Comparison of ENCODE assay signal across 15 cellular contexts in the genomic region with DNA sequence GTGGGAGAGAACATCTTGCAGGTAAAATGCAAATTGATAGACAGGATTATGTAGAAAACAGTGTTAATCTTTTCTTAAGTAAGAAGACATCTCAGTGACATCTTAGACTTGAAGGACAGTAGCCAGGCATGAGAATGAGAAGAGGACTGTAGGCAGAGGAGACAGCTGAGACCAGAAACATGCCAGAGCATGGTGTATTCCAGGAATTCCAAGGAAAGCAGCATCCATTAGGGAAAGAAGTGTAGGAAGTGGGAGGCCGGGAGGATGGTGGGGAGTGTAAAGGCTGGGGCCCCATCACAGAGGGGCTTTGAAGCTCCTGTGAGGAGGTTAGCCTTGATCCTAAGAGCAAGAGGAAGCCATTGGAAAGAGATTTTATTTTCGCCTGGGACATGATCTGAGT.
DNase-seq lines count a peak whose midpoint lies in the region; ATAC-seq and TF ChIP-seq lines count a peak whose summit lies in the region.
"Had no signal": no experiment of that assay in that cellular context is flagged by ENCODE, and none has a peak within 500 bp of the region (broad histone marks: within the 10 kb centered on the region; RNA-seq: fewer than 3 reads in every experiment).

No MANE protein-coding gene starts in this region.

- H3K9me3 Mint-ChIP-seq in activated T-cell treated with anti-CD3 and anti-CD28 coated beads, Interleukin-2, amount 50 U/mL, for 24 hours = no peaks in the 10 kb centered on the region
- no peaks in the 10 kb centered on the region for H3K9me3 Mint-ChIP-seq in activated T-cell treated with anti-CD3 and anti-CD28 coated beads, Interleukin-2, amount 50 U/mL, for 72 hours
- no peaks in the 10 kb centered on the region for H3K9me3 Mint-ChIP-seq in endodermal cell
- no peaks in the 10 kb centered on the region for H3K9me3 Mint-ChIP-seq in stimulated activated memory B cell treated with anti-CD40 and anti-IgM and Interleukin-4, amounts not matched to agents 10 μg/mL and 1 μg/mL and 100 μg/mL, for 72 hours

- no TSS peak for BruUV-seq in PC-9 (replicated peaks; lab: Mats Ljungman, UMichigan)

- H2AFZ ChIP-seq in PC-9 = no peak overlapping the region

- H3K4me3 ChIP-seq in endodermal cell (ENCODE audit: low read length) (no peak overlapping the region), PC-9 (no peak overlapping the region)

- no peak for ATAC-seq in activated T-cell treated with anti-CD3 and anti-CD28 coated beads, Interleukin-2, amount 50 U/mL, for 72 hours (replicated peaks in 1 of 2)
- ATAC-seq in T-helper 17 cell = no peak
- ATAC-seq in stimulated activated memory B cell treated with anti-CD40 and anti-IgM and Interleukin-4, amounts not matched to agents 10 μg/mL and 1 μg/mL and 100 μg/mL, for 72 hours = no peak
- no peak for ATAC-seq in HG03469 (IDR thresholded peaks at IDR 0.05; ENCODE audit: unreplicated experiment)
- no peak for ATAC-seq in activated CD4-positive, CD25-positive, alpha-beta regulatory T cell treated with anti-CD3 and anti-CD28 coated beads, Interleukin-2, amount 50 U/mL, for 24 hours
- ATAC-seq: HCT116, PC-3 had no signal

- no peak overlapping the region for H3K4me2 ChIP-seq in PC-9

- 83 to 91% methylated on average over 2 of the region's 2 CpGs for WGBS in endodermal cell (ENCODE audit: insufficient coverage in 1 of 2, insufficient read length in 1 of 2), 2 experiments

- H3K4me3 Mint-ChIP-seq in activated T-cell treated with anti-CD3 and anti-CD28 coated beads, Interleukin-2, amount 50 U/mL, for 24 hours = no peak overlapping the region
- H3K4me3 Mint-ChIP-seq in activated T-cell treated with anti-CD3 and anti-CD28 coated beads, Interleukin-2, amount 50 U/mL, for 72 hours = no peak overlapping the region
- H3K4me3 Mint-ChIP-seq in T-helper 17 cell = no peak overlapping the region
- H3K4me3 Mint-ChIP-seq in endodermal cell = no peak overlapping the region
- H3K4me3 Mint-ChIP-seq in stimulated activated memory B cell treated with anti-CD40 and anti-IgM and Interleukin-4, amounts not matched to agents 10 μg/mL and 1 μg/mL and 100 μg/mL, for 72 hours = no peak overlapping the region

- TF ChIP-seq CTCF in endodermal cell (conservative IDR thresholded peaks at IDR 0.05) = no peak
- no peak for TF ChIP-seq CTCF in PC-9 (conservative IDR thresholded peaks at IDR 0.05)

- peaks cover 6% of the 10 kb centered on the region; the same call in 1 of the 2 replicates for H4K20me1 ChIP-seq in PC-9 (ENCODE audit: insufficient read depth)

- H3K79me2 ChIP-seq in PC-9 (ENCODE audit: low read depth) = no peaks in the 10 kb centered on the region; the same call in 1 of the 2 replicates

- CTCF ChIA-PET in PC-9 (lab: Charles Lee) = no interaction called here

- H3K4me1 ChIP-seq in endodermal cell (ENCODE audit: control insufficient read depth, insufficient read depth, low read length) = no peaks in the 10 kb centered on the region
- no peaks in the 10 kb centered on the region for H3K4me1 ChIP-seq in PC-9 (replicated peaks; ENCODE audit: insufficient read depth)

- DNase-seq in activated T-cell treated with anti-CD3 and anti-CD28 coated beads, Interleukin-2, amount 50 U/mL, for 24 hours = no peak
- no peak for DNase-seq in activated T-cell treated with anti-CD3 and anti-CD28 coated beads, Interleukin-2, amount 50 U/mL, for 72 hours
- DNase-seq in T-helper 17 cell = no peak
- DNase-seq in endodermal cell = peak; percentile 45
- no peak for DNase-seq in PC-9
- DNase-seq: KBM-7, NCI-H1048, NCI-H146, NCI-H748 treated with DMSO at 0.1 percent for 48 hours, PC-3 had no signal

- peak overlapping the region; percentile 1 for H3K27ac Mint-ChIP-seq in activated T-cell treated with anti-CD3 and anti-CD28 coated beads, Interleukin-2, amount 50 U/mL, for 24 hours
- no peak overlapping the region for H3K27ac Mint-ChIP-seq in activated T-cell treated with anti-CD3 and anti-CD28 coated beads, Interleukin-2, amount 50 U/mL, for 72 hours
- peak overlapping the region; percentile 0 for H3K27ac Mint-ChIP-seq in T-helper 17 cell
- H3K27ac Mint-ChIP-seq in endodermal cell = no peak overlapping the region
- peak overlapping the region; percentile 7 for H3K27ac Mint-ChIP-seq in stimulated activated memory B cell treated with anti-CD40 and anti-IgM and Interleukin-4, amounts not matched to agents 10 μg/mL and 1 μg/mL and 100 μg/mL, for 72 hours

- intact Hi-C loops in PC-9 (cut with micrococcal nuclease; ENCODE audit: unreplicated experiment) = no loop called here

- no peaks in the 10 kb centered on the region for H3K9me2 ChIP-seq in PC-9 (ENCODE audit: insufficient read depth)

- no peaks in the 10 kb centered on the region for H3K36me3 ChIP-seq in endodermal cell (ENCODE audit: control insufficient read depth, insufficient read depth, low read length)
- H3K36me3 ChIP-seq in PC-9 (ENCODE audit: low read depth) = no peaks in the 10 kb centered on the region

- H3K27me3 Mint-ChIP-seq in activated T-cell treated with anti-CD3 and anti-CD28 coated beads, Interleukin-2, amount 50 U/mL, for 24 hours = no peaks in the 10 kb centered on the region
- H3K27me3 Mint-ChIP-seq in activated T-cell treated with anti-CD3 and anti-CD28 coated beads, Interleukin-2, amount 50 U/mL, for 72 hours (ENCODE audit: low read depth) = no peaks in the 10 kb centered on the region
- no peaks in the 10 kb centered on the region for H3K27me3 Mint-ChIP-seq in T-helper 17 cell
- no peaks in the 10 kb centered on the region for H3K27me3 Mint-ChIP-seq in endodermal cell (ENCODE audit: insufficient read depth)
- no peaks in the 10 kb centered on the region for H3K27me3 Mint-ChIP-seq in stimulated activated memory B cell treated with anti-CD40 and anti-IgM and Interleukin-4, amounts not matched to agents 10 μg/mL and 1 μg/mL and 100 μg/mL, for 72 hours

- H3K27ac ChIP-seq in endodermal cell (ENCODE audit: low read depth, low read length) (no peak overlapping the region), PC-9 (no peak overlapping the region)
- H3K27ac ChIP-seq: 22Rv1 had no signal

- H3K9ac ChIP-seq in endodermal cell (ENCODE audit: extremely low read depth, low read length, poor library complexity, severe bottlenecking) = no peak overlapping the region

- H3F3A ChIP-seq in PC-9 (ENCODE audit: insufficient read depth, low read depth) = no peaks in the 10 kb centered on the region

- no peaks in the 10 kb centered on the region for H3K9me3 ChIP-seq in T-helper 17 cell (ENCODE audit: control insufficient read depth, low read length, poor library complexity, severe bottlenecking)
- H3K9me3 ChIP-seq in endodermal cell (ENCODE audit: control insufficient read depth, low read length) = no peaks in the 10 kb centered on the region
- no peaks in the 10 kb centered on the region for H3K9me3 ChIP-seq in PC-9 (ENCODE audit: insufficient read depth, low read depth)

- peaks cover 8% of the 10 kb centered on the region for H3K36me3 Mint-ChIP-seq in activated T-cell treated with anti-CD3 and anti-CD28 coated beads, Interleukin-2, amount 50 U/mL, for 24 hours (ENCODE audit: low read depth)
- H3K36me3 Mint-ChIP-seq in activated T-cell treated with anti-CD3 and anti-CD28 coated beads, Interleukin-2, amount 50 U/mL, for 72 hours (ENCODE audit: insufficient read depth in 2 of 2) = peaks cover 0 to 2% of the 10 kb centered on the region in 2 donors
- H3K36me3 Mint-ChIP-seq in T-helper 17 cell (ENCODE audit: low read depth) = no peaks in the 10 kb centered on the region
- H3K36me3 Mint-ChIP-seq in endodermal cell (ENCODE audit: low read depth) = peaks cover 4% of the 10 kb centered on the region
- H3K36me3 Mint-ChIP-seq in stimulated activated memory B cell treated with anti-CD40 and anti-IgM and Interleukin-4, amounts not matched to agents 10 μg/mL and 1 μg/mL and 100 μg/mL, for 72 hours = peaks cover 20% of the 10 kb centered on the region

- H3K4me1 Mint-ChIP-seq in activated T-cell treated with anti-CD3 and anti-CD28 coated beads, Interleukin-2, amount 50 U/mL, for 24 hours (ENCODE audit: low read depth) = peaks cover 66% of the 10 kb centered on the region
- peaks cover 43% of the 10 kb centered on the region for H3K4me1 Mint-ChIP-seq in activated T-cell treated with anti-CD3 and anti-CD28 coated beads, Interleukin-2, amount 50 U/mL, for 72 hours (ENCODE audit: low read depth)
- H3K4me1 Mint-ChIP-seq in T-helper 17 cell = peaks cover 28% of the 10 kb centered on the region
- H3K4me1 Mint-ChIP-seq in endodermal cell = peaks cover 18% of the 10 kb centered on the region
- peaks cover 59% of the 10 kb centered on the region for H3K4me1 Mint-ChIP-seq in stimulated activated memory B cell treated with anti-CD40 and anti-IgM and Interleukin-4, amounts not matched to agents 10 μg/mL and 1 μg/mL and 100 μg/mL, for 72 hours

- POLR2A ChIA-PET in PC-9 (lab: Charles Lee; ENCODE audit: unreplicated experiment) = no interaction called here

- H3K27me3 ChIP-seq in endodermal cell (ENCODE audit: control insufficient read depth, insufficient read depth, low read length, poor library complexity, severe bottlenecking) = no peaks in the 10 kb centered on the region
- H3K27me3 ChIP-seq in PC-9 (ENCODE audit: insufficient read depth, low read depth) = no peaks in the 10 kb centered on the region

Comparison
In these comparisons a context has a peak if more than half of its experiments do, and no peak if none do; other contexts are left out.
1. H3K27ac Mint-ChIP-seq: peak in activated T-cell treated with anti-CD3 and anti-CD28 coated beads, Interleukin-2, amount 50 U/mL, for 24 hours (single experiment), T-helper 17 cell (single experiment) and stimulated activated memory B cell treated with anti-CD40 and anti-IgM and Interleukin-4, amounts not matched to agents 10 μg/mL and 1 μg/mL and 100 μg/mL, for 72 hours (single experiment); none in activated T-cell treated with anti-CD3 and anti-CD28 coated beads, Interleukin-2, amount 50 U/mL, for 72 hours (single experiment) and endodermal cell (single experiment).